Comparison of ENCODE assay signal across 15 cellular contexts in the genomic region with DNA sequence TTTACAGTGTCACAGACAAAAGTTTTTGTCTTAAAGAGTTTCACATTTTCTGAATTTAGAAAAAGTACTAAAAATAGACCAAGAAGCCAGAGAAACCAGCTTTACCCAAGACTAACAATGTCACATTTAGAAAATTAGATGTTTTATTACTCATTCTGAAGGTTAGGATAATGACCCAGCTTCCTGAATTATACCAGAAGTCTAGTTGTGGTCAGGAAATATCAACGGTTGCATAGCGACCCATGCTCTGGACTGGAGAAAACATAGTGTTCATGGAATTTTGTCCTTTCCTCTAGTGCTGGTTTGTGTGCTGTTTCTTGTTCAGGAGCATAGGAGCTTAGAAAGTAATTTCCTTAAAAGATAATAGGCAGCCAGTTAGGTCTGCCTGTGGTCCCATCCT. TPM values are rescaled to one million over a fixed set of nuclear protein-coding genes. Genes with fewer than 3 reads are reported as not detected.
A peak's percentile ranks its signal among the peaks of the same experiment; 100 is the strongest.
DNase-seq lines count a peak whose midpoint lies in the region; ATAC-seq, FAIRE-seq and TF ChIP-seq lines count a peak whose summit lies in the region.
"Had no signal": no experiment of that assay in that cellular context is flagged by ENCODE, and none has a peak within 500 bp of the region (broad histone marks: within the 10 kb centered on the region; RNA-seq: fewer than 3 reads in every experiment).

No MANE protein-coding gene starts in this region.

- DNase-seq in A549 (ENCODE audit: low read depth in 1 of 2, low spot score in 1 of 2): no peak
- DNase-seq in HT1080 (ENCODE audit: low read depth): peak; percentile 97
- peak; percentile 79 for DNase-seq in astrocyte of the hippocampus (ENCODE audit: low read depth, low spot score)
- DNase-seq in kidney tubule cell (ENCODE audit: low spot score): peak; percentile 76
- no peak for DNase-seq in NCI-H526 treated with DMSO at 0.1 percent for 48 hours (lab: John Stamatoyannopoulos, UW)
- DNase-seq in PC-9: no peak
- no peak for DNase-seq in GM19240 (ENCODE audit: insufficient read length, low spot score)
- DNase-seq in suprapubic skin (ENCODE audit: low spot score in 2 of 2): no peak
- DNase-seq: activated CD4-positive, CD25-positive, alpha-beta regulatory T cell; activated T-cell treated with anti-CD3 and anti-CD28 coated beads, Interleukin-2, amount 50 U/mL, for 72 hours; BE2C; cortex of kidney; NCI-H1694; spleen; stimulated activated CD8-positive, alpha-beta memory T cell treated with anti-CD3 and anti-CD28 coated beads, Interleukin-4, amount 100 ng/mL, for 48 hours had no signal

- no peak overlapping the region for H2AFZ ChIP-seq in PC-9

- POLR2A ChIA-PET in A549 (lab: Yijun Ruan, JAX) (no interaction called here), PC-9 (lab: Charles Lee; ENCODE audit: unreplicated experiment) (interaction anchor here (0.5 kb wide), 1 partner anchor 355 kb away, joined by 4 read pairs; no protein-coding TSS in a partner anchor)

- 46% methylated on average over 2 of the region's 2 CpGs for WGBS in A549 (ENCODE audit: missing lambda C conversion rate)
- WGBS in suprapubic skin: 24% methylated on average over 2 of the region's 2 CpGs

- H3K27ac ChIP-seq in A549 (no peak overlapping the region), PC-9 (no peak overlapping the region), suprapubic skin (no peak overlapping the region)
- H3K27ac ChIP-seq: spleen had no signal

- no peaks in the 10 kb centered on the region for H3K9me3 ChIP-seq in A549
- H3K9me3 ChIP-seq in PC-9 (ENCODE audit: insufficient read depth, low read depth): no peaks in the 10 kb centered on the region
- no peaks in the 10 kb centered on the region for H3K9me3 ChIP-seq in suprapubic skin
- H3K9me3 ChIP-seq: BE2C, spleen had no signal

- H3K27me3 ChIP-seq in PC-9 (ENCODE audit: insufficient read depth, low read depth): no peaks in the 10 kb centered on the region
- H3K27me3 ChIP-seq in suprapubic skin: no peaks in the 10 kb centered on the region
- H3K27me3 ChIP-seq: BE2C, spleen had no signal

- TF ChIP-seq CTCF in A549 (IDR thresholded peaks at IDR 0.05) (no peak), PC-9 (conservative IDR thresholded peaks at IDR 0.05) (no peak), suprapubic skin (IDR thresholded peaks at IDR 0.05) (no peak)

- no peak for TF ChIP-seq RAD21 in A549 (conservative IDR thresholded peaks at IDR 0.05 in 1 of 2, IDR thresholded peaks at IDR 0.05 in 1 of 2)

- no peaks in the 10 kb centered on the region for H3K9me2 ChIP-seq in PC-9 (ENCODE audit: insufficient read depth)

- TF ChIP-seq EP300 in A549 (IDR thresholded peaks at IDR 0.05): no peak
- TF ChIP-seq EP300 in suprapubic skin (IDR thresholded peaks at IDR 0.05): no peak

- no TSS peak for BruUV-seq in PC-9 (replicated peaks; lab: Mats Ljungman, UMichigan)

- intact Hi-C loops in PC-9 (cut with micrococcal nuclease; ENCODE audit: unreplicated experiment): no loop called here

- H3F3A ChIP-seq in PC-9 (ENCODE audit: insufficient read depth, low read depth): no peaks in the 10 kb centered on the region

- H3K4me3 ChIP-seq in A549: no peak overlapping the region
- no peak overlapping the region for H3K4me3 ChIP-seq in PC-9
- no peak overlapping the region for H3K4me3 ChIP-seq in suprapubic skin
- H3K4me3 ChIP-seq: spleen had no signal

- H3K36me3 ChIP-seq in PC-9 (ENCODE audit: low read depth) (no peaks in the 10 kb centered on the region), suprapubic skin (no peaks in the 10 kb centered on the region)
- H3K36me3 ChIP-seq: BE2C, spleen had no signal

- FAIRE-seq in A549 (lab: Jason Lieb, UNC): peak; percentile 13

- H3K4me1 ChIP-seq in A549: no peaks in the 10 kb centered on the region
- H3K4me1 ChIP-seq in PC-9 (replicated peaks; ENCODE audit: insufficient read depth): no peaks in the 10 kb centered on the region
- no peaks in the 10 kb centered on the region for H3K4me1 ChIP-seq in suprapubic skin
- H3K4me1 ChIP-seq: BE2C, spleen had no signal

- H3K4me2 ChIP-seq in A549: no peak overlapping the region
- H3K4me2 ChIP-seq in PC-9: no peak overlapping the region

- no peaks in the 10 kb centered on the region for H3K79me2 ChIP-seq in PC-9 (ENCODE audit: low read depth)

- TF ChIP-seq POLR2A in A549 (IDR thresholded peaks at IDR 0.05; ENCODE audit: low read length) (no peak), suprapubic skin (IDR thresholded peaks at IDR 0.05) (no peak)

- ATAC-seq in A549: no peak
- ATAC-seq: activated T-cell treated with anti-CD3 and anti-CD28 coated beads, Interleukin-2, amount 50 U/mL, for 72 hours had no signal

- CTCF ChIA-PET in A549 (lab: Yijun Ruan, JAX): no interaction called here
- CTCF ChIA-PET in PC-9 (lab: Charles Lee): no interaction called here

- H4K20me1 ChIP-seq in PC-9 (ENCODE audit: insufficient read depth): no peaks in the 10 kb centered on the region

TF ChIP-seq in A549, 52 proteins besides CTCF, POLR2A, EP300 and RAD21:
- no peak for TF ChIP-seq ZFP36 (IDR thresholded peaks at IDR 0.05; ENCODE audit: borderline replicate concordance, partially characterized antibody)
- no peak for TF ChIP-seq CBX8 (IDR thresholded peaks at IDR 0.05)
- TF ChIP-seq MYC (IDR thresholded peaks at IDR 0.05; ENCODE audit: borderline replicate concordance, low read length): no peak
- no peak for TF ChIP-seq FOSL2 (IDR thresholded peaks at IDR 0.05)
- no peak for TF ChIP-seq FOSL2 (CRISPR knock-in tag; IDR thresholded peaks at IDR 0.05)

RNA-seq across cellular contexts. Expression of gene DPPA2, which starts 59.0 kb away (rescaled TPM):
- polyA plus RNA-seq in A549 (2011; rRNA removed) (not detected in 2 replicates), A549 (2017; fragmentation: RNase III; extraction: RNeasy Plus Mini Kit Qiagen cat#74134 plus additional on column Dnase treatment) (not detected in 3 replicates)
- polyA plus RNA-seq in A549 (2012; cell fraction: cytosol; rRNA removed): not detected in 2 replicates
- polyA plus RNA-seq in A549 (2012; cell fraction: nucleus; rRNA removed): not detected in 2 replicates
- not detected in 2 replicates for polyA minus RNA-seq in A549 (2011; rRNA and poly(A)+ RNA removed)
- not detected in 2 replicates for total RNA-seq in HT1080 (2014; rRNA removed; shearing (Covaris generic))
- polyA plus RNA-seq in HT1080 (2015; cell fraction: cytosol; rRNA removed): 0.06 TPM in 1 of 2 replicates, not detected in the other
- polyA plus RNA-seq in HT1080 (2015; cell fraction: nucleus; rRNA removed): not detected in 2 replicates
- total RNA-seq in PC-9 (2021) (not detected in 2 replicates), suprapubic skin (not detected)
- total RNA-seq: activated T-cell treated with anti-CD3 and anti-CD28 coated beads, Interleukin-2, amount 50 U/mL, for 72 hours; spleen had no signal
- polyA plus RNA-seq: spleen had no signal

Comparison
In these comparisons a context has a peak if more than half of its experiments do, and no peak if none do; other contexts are left out.
1. DNase-seq: peak in HT1080 (single experiment), astrocyte of the hippocampus (single experiment) and kidney tubule cell (single experiment); none in A549 (0 of 2), NCI-H526 treated with DMSO at 0.1 percent for 48 hours (single experiment), PC-9 (0 of 2), GM19240 (single experiment) and suprapubic skin (0 of 2).